In the genomic region with DNA sequence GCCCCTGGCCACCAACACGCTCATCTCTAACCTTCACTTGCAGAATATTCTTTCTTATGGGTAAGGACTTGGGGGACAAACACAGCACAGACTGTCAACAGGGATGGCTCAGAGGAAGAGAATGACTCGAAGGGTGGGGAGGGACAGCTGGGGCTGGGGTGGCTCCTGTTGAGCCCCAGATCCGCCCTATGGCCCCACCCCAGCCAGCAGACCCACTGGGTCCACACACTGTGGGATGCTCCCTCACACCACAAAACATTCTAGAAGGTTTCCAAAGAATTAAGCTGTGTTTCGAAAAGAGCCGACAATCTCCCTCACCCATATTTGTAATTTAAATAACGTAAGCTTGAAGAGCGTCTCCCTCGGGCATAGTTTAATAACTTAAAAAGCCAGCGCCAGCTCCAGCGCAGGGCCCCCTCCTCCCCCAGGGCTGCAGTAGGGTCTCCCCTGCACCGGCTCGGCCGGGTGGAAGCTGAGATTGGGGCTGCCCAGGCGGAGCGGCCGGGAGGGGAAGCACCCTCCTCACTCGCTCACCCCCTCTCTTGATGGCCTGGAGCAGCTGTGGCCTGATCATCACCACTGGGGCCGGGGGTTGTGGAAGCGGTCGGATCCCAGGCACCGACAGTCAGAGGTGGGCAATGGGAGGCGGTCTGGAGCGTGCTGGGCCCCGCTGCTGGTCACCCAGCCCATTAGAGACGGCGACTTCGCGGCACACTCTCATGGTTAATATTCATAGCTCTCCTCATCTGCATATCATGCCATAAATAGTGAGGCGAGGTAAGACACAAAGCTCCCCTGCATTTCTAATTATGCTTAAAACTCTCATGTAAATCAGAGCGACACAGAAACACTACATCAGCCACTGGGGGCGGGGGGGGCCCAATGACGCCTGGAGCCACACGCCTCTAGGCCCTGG, we compare ENCODE assay signal across 1 cellular context.
TF ChIP-seq lines count a peak whose summit lies in the region.

No MANE protein-coding gene starts in this region.

TF ChIP-seq in HEK293, 187 proteins besides CTCF, POLR2A, EP300 and RAD21 (continued from another document):
- TF ChIP-seq, protein P1, sequence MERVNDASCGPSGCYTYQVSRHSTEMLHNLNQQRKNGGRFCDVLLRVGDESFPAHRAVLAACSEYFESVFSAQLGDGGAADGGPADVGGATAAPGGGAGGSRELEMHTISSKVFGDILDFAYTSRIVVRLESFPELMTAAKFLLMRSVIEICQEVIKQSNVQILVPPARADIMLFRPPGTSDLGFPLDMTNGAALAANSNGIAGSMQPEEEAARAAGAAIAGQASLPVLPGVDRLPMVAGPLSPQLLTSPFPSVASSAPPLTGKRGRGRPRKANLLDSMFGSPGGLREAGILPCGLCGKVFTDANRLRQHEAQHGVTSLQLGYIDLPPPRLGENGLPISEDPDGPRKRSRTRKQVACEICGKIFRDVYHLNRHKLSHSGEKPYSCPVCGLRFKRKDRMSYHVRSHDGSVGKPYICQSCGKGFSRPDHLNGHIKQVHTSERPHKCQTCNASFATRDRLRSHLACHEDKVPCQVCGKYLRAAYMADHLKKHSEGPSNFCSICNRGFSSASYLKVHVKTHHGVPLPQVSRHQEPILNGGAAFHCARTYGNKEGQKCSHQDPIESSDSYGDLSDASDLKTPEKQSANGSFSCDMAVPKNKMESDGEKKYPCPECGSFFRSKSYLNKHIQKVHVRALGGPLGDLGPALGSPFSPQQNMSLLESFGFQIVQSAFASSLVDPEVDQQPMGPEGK (tag by site-specific recombination; IDR thresholded peaks at IDR 0.05) = peak; percentile 8; the same call in 1 of the 2 replicates
